Comparison of ENCODE assay signal across 25 cellular contexts in the genomic region with DNA sequence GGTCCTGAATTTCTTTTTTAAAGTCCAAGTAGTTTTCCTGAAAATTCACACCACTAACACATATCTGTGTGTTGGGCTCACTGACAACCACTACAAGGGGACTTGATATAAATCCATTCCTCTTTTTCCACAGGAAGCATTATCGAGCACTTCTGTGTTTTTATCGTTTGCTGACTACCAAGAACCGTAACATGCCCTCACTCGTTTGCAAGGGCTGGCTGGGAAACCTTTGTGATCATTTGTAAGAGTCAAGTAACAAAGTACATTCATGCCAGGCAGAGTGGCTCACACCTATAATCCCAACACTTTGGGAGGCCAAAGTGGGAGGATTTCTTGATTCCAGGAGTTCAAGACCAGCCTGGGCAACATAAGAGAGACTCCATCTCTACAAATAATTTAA.
"Had no signal": no experiment of that assay in that cellular context is flagged by ENCODE, and none has a peak within 500 bp of the region (broad histone marks: within the 10 kb centered on the region; RNA-seq: fewer than 3 reads in every experiment).

No MANE protein-coding gene starts in this region.

- H3K4me1 Mint-ChIP-seq: naive B cell, nephron had no signal

- DNase-seq: effector memory CD8-positive, alpha-beta T cell; erythroblast; foreskin melanocyte; head of caudate nucleus; left colon; left ventricle myocardium superior; mesendoderm; naive B cell; occipital lobe; pancreas; right cardiac atrium; stimulated activated CD4-positive, alpha-beta T cell treated with anti-CD3 and anti-CD28 coated beads, Interleukin-4, amount 100 ng/mL, for 1 hour; stimulated activated CD8-positive, alpha-beta memory T cell treated with anti-CD3 and anti-CD28 coated beads, Interleukin-4, amount 100 ng/mL, for 48 hours; stimulated activated naive CD8-positive, alpha-beta T cell treated with anti-CD3 and anti-CD28 coated beads, Interleukin-15, amount 100 ng/mL, for 72 hours; testis; upper lobe of right lung had no signal

- FAIRE-seq: colon, pancreas had no signal

- H3K4me3 Mint-ChIP-seq: dendritic cell treated with granulocyte-macrophage colony-stimulating factor and Interleukin-4, amounts not matched to agents 40 ng/mL and 50 ng/mL, for 4 days; naive B cell; nephron; stimulated activated memory B cell treated with anti-CD40 and anti-IgM and Interleukin-4, amounts not matched to agents 10 μg/mL and 1 μg/mL and 100 μg/mL, for 72 hours; stimulated activated naive CD8-positive, alpha-beta T cell treated with anti-CD3 and anti-CD28 coated beads, Interleukin-15, amount 100 ng/mL, for 72 hours had no signal

- H3K9me3 Mint-ChIP-seq: dendritic cell treated with granulocyte-macrophage colony-stimulating factor and Interleukin-4, amounts not matched to agents 40 ng/mL and 50 ng/mL, for 4 days; effector memory CD8-positive, alpha-beta T cell; naive B cell; nephron; stimulated activated memory B cell treated with anti-CD40 and anti-IgM and Interleukin-4, amounts not matched to agents 10 μg/mL and 1 μg/mL and 100 μg/mL, for 72 hours; stimulated activated naive CD8-positive, alpha-beta T cell treated with anti-CD3 and anti-CD28 coated beads, Interleukin-15, amount 100 ng/mL, for 72 hours had no signal

- H3K27ac Mint-ChIP-seq: dendritic cell treated with granulocyte-macrophage colony-stimulating factor and Interleukin-4, amounts not matched to agents 40 ng/mL and 50 ng/mL, for 4 days; nephron; progenitor cell of endocrine pancreas; stimulated activated memory B cell treated with anti-CD40 and anti-IgM and Interleukin-4, amounts not matched to agents 10 μg/mL and 1 μg/mL and 100 μg/mL, for 72 hours had no signal

- H3K4me3 ChIP-seq: hepatocyte, lung, pancreas, smooth muscle cell, testis, tibial nerve, upper lobe of right lung had no signal

- ATAC-seq: effector memory CD8-positive, alpha-beta T cell; left colon; left ventricle myocardium superior; pancreas; right cardiac atrium; stimulated activated memory B cell treated with anti-CD40 and anti-IgM and Interleukin-4, amounts not matched to agents 10 μg/mL and 1 μg/mL and 100 μg/mL, for 72 hours; stimulated activated naive CD8-positive, alpha-beta T cell treated with anti-CD3 and anti-CD28 coated beads, Interleukin-15, amount 100 ng/mL, for 72 hours; upper lobe of right lung had no signal

- H3K27me3 Mint-ChIP-seq: dendritic cell treated with granulocyte-macrophage colony-stimulating factor and Interleukin-4, amounts not matched to agents 40 ng/mL and 50 ng/mL, for 4 days; effector memory CD8-positive, alpha-beta T cell; naive B cell; progenitor cell of endocrine pancreas; stimulated activated memory B cell treated with anti-CD40 and anti-IgM and Interleukin-4, amounts not matched to agents 10 μg/mL and 1 μg/mL and 100 μg/mL, for 72 hours; stimulated activated naive CD8-positive, alpha-beta T cell treated with anti-CD3 and anti-CD28 coated beads, Interleukin-15, amount 100 ng/mL, for 72 hours had no signal

- H3K27me3 ChIP-seq: hepatocyte, pancreas, testis, tibial nerve, upper lobe of right lung had no signal
